ENCODE assay signal across 8 cellular contexts in genomic region chr3:123880998-123881561, GRCh38. TPM values are rescaled to one million over a fixed set of nuclear protein-coding genes. Genes with fewer than 3 reads are reported as not detected.
DNase-seq lines count a peak whose midpoint lies in the region; ATAC-seq, FAIRE-seq and TF ChIP-seq lines count a peak whose summit lies in the region.

No MANE protein-coding gene starts in this region.

- no peak overlapping the region for H3K4me3 ChIP-seq in A549
- H3K4me3 ChIP-seq in gastrocnemius medialis: no peak overlapping the region

- FAIRE-seq in A549 (lab: Jason Lieb, UNC): no peak

- intact Hi-C loops in gastrocnemius medialis (cut with DNase I; ENCODE audit: low total_unique reads): loop anchor here (10.0 kb wide), 1 partner anchor 84 kb away; the partner anchor contains the start of gene CCDC14

- TF ChIP-seq RAD21 in A549 (conservative IDR thresholded peaks at IDR 0.05 in 1 of 2, IDR thresholded peaks at IDR 0.05 in 1 of 2): peak; percentile 44 to 51

- in situ Hi-C loops in GM13976 (cut with MboI; ENCODE audit: low sequenced_read_pairs, unreplicated experiment) (no loop called here), gastrocnemius medialis (cut with MboI; ENCODE audit: low sequenced_read_pairs in 4 of 4) (no loop called here)

- DNase-seq in A549 (ENCODE audit: low read depth in 1 of 2, low spot score in 1 of 2) (peak; percentile 41 to 65), GM13976 (ENCODE audit: low spot score) (no peak), RWPE1 (ENCODE audit: low spot score) (no peak), hepatic stellate cell (ENCODE audit: low spot score) (peak; percentile 42), D341Med (ENCODE audit: low spot score) (no peak), gastrocnemius medialis (no peak), DMS79 (lab: John Stamatoyannopoulos, UW) (no peak)

- H3K4me2 ChIP-seq in A549: no peak overlapping the region

- CTCF ChIA-PET in A549 (lab: Yijun Ruan, JAX) (interaction anchor here (0.9 to 2.3 kb wide), 10 partner anchors 8 to 228 kb away, joined by 3 to 8 read pairs (median 4); no protein-coding TSS in a partner anchor), RWPE1 (lab: Yijun Ruan, JAX) (interaction anchor here (0.9 to 1.7 kb wide), 3 partner anchors 18 to 443 kb away, joined by 3 to 5 read pairs (median 3); no protein-coding TSS in a partner anchor)

- no peak for TF ChIP-seq EP300 in A549 (IDR thresholded peaks at IDR 0.05)

- POLR2A ChIA-PET in A549 (lab: Yijun Ruan, JAX): no interaction called here
- POLR2A ChIA-PET in RWPE1 (lab: Yijun Ruan, JAX; ENCODE audit: low non-redundant PET): no interaction called here

- ATAC-seq in A549 (peak in 1 of 2 experiments; percentile 15; a peak in 1 of 6 replicates), gastrocnemius medialis (no peak), HG03469 (IDR thresholded peaks at IDR 0.05; ENCODE audit: unreplicated experiment) (no peak)

- peak overlapping the region in 1 of 2 experiments; percentile 35; a peak in 3 of 6 replicates for H3K27ac ChIP-seq in A549
- H3K27ac ChIP-seq in RWPE1: no peak overlapping the region
- H3K27ac ChIP-seq in gastrocnemius medialis: no peak overlapping the region

- H3K9me3 ChIP-seq in A549 (no peaks in the 10 kb centered on the region), gastrocnemius medialis (no peaks in the 10 kb centered on the region)

- TF ChIP-seq POLR2A in A549 (IDR thresholded peaks at IDR 0.05; ENCODE audit: low read length) (no peak), gastrocnemius medialis (IDR thresholded peaks at IDR 0.05) (no peak)

- H3K36me3 ChIP-seq in gastrocnemius medialis: no peaks in the 10 kb centered on the region

- WGBS in A549 (ENCODE audit: missing lambda C conversion rate): 75% methylated on average over 6 of the region's 6 CpGs

- peaks cover 16% of the 10 kb centered on the region for H3K4me1 ChIP-seq in A549
- peaks cover 0 to 9% of the 10 kb centered on the region in 2 donors for H3K4me1 ChIP-seq in gastrocnemius medialis

- TF ChIP-seq CTCF in A549 (IDR thresholded peaks at IDR 0.05) (peak; percentile 45; the same call in 2 of the 3 replicates), GM13976 (IDR thresholded peaks at IDR 0.05; ENCODE audit: borderline replicate concordance, control extremely low read depth, extremely low read depth, insufficient read depth, missing control alignments) (peak; percentile 13), RWPE1 (conservative IDR thresholded peaks at IDR 0.05; ENCODE audit: low read depth) (peak; percentile 19; the same call in 1 of the 2 replicates), gastrocnemius medialis (IDR thresholded peaks at IDR 0.05 in 4 of 5, conservative IDR thresholded peaks at IDR 0.05 in 1 of 5) (no peak)

- no peaks in the 10 kb centered on the region for H3K27me3 ChIP-seq in gastrocnemius medialis

TF ChIP-seq in A549, 52 proteins besides CTCF, POLR2A, EP300 and RAD21:
- no peak for TF ChIP-seq FOSL2 (IDR thresholded peaks at IDR 0.05)
- TF ChIP-seq FOSL2 (CRISPR knock-in tag; IDR thresholded peaks at IDR 0.05): no peak
- no peak for TF ChIP-seq ZC3H11A (IDR thresholded peaks at IDR 0.05)
- TF ChIP-seq MAX (IDR thresholded peaks at IDR 0.05): peak; percentile 63
- TF ChIP-seq CHD2 (IDR thresholded peaks at IDR 0.05; ENCODE audit: low read length, partially characterized antibody): no peak
- TF ChIP-seq SMC3 (IDR thresholded peaks at IDR 0.05): peak; percentile 55
- no peak for TF ChIP-seq TFCP2L1 (CRISPR knock-in tag; IDR thresholded peaks at IDR 0.05)
- no peak for TF ChIP-seq FOSB (CRISPR knock-in tag; IDR thresholded peaks at IDR 0.05)

RNA-seq across cellular contexts. Expression of gene MYLK, which starts 3.1 kb away (rescaled TPM):
- polyA plus RNA-seq in A549 (2011; rRNA removed): 13.6 and 17.4 TPM in 2 replicates
- 11.8 and 15.3 TPM in 2 replicates for polyA plus RNA-seq in A549 (2012; cell fraction: cytosol; rRNA removed)
- 25.6 and 37.1 TPM in 2 replicates for polyA plus RNA-seq in A549 (2012; cell fraction: nucleus; rRNA removed)
- 16.9 to 18.3 TPM (median 16.9 TPM) in 3 replicates for polyA plus RNA-seq in A549 (2017; fragmentation: RNase III; extraction: RNeasy Plus Mini Kit Qiagen cat#74134 plus additional on column Dnase treatment)
- 28.4 and 41.6 TPM in 2 replicates for polyA minus RNA-seq in A549 (2011; rRNA and poly(A)+ RNA removed)
- total RNA-seq in gastrocnemius medialis: 10 to 100 TPM in 2 of 4 donors, 1 to 10 TPM in 2; 5.6 to 19.6 (median 8.8) TPM

Comparison
In these comparisons a context has a peak if more than half of its experiments do, and no peak if none do; other contexts are left out.
1. DNase-seq: peak in A549 (2 of 2) and hepatic stellate cell (single experiment); none in GM13976 (single experiment), RWPE1 (single experiment), D341Med (single experiment), gastrocnemius medialis (0 of 2) and DMS79 (single experiment).
2. CTCF ChIP-seq: peak in A549 (single experiment), GM13976 (single experiment) and RWPE1 (single experiment); none in gastrocnemius medialis (0 of 5).